13 cellular contexts compared by ENCODE assay signal in genomic region chrX:69126642-69127041, GRCh38.
"Had no signal": no experiment of that assay in that cellular context is flagged by ENCODE, and none has a peak within 500 bp of the region (broad histone marks: within the 10 kb centered on the region; RNA-seq: fewer than 3 reads in every experiment).

No MANE protein-coding gene starts in this region.

- H3K4me3 Mint-ChIP-seq: naive thymus-derived CD4-positive, alpha-beta T cell; neural progenitor cell; stimulated activated naive B cell treated with anti-CD40 and anti-IgM and Interleukin-4, amounts not matched to agents 10 μg/mL and 1 μg/mL and 100 μg/mL, for 72 hours had no signal

- H3K27ac ChIP-seq: brain microvascular endothelial cell, neural progenitor cell, pancreas, sigmoid colon, thyroid gland, VCaP had no signal

- H3K27me3 ChIP-seq: brain microvascular endothelial cell, pancreas, sigmoid colon, thyroid gland had no signal

- H3K36me3 Mint-ChIP-seq: naive thymus-derived CD4-positive, alpha-beta T cell; neural progenitor cell; stimulated activated naive B cell treated with anti-CD40 and anti-IgM and Interleukin-4, amounts not matched to agents 10 μg/mL and 1 μg/mL and 100 μg/mL, for 72 hours had no signal

- H3K9ac ChIP-seq: neural progenitor cell had no signal

- ATAC-seq: naive thymus-derived CD4-positive, alpha-beta T cell; pancreas; stimulated activated naive B cell treated with anti-CD40 and anti-IgM and Interleukin-4, amounts not matched to agents 10 μg/mL and 1 μg/mL and 100 μg/mL, for 72 hours had no signal

- H3K4me1 Mint-ChIP-seq: stimulated activated naive B cell treated with anti-CD40 and anti-IgM and Interleukin-4, amounts not matched to agents 10 μg/mL and 1 μg/mL and 100 μg/mL, for 72 hours had no signal

- H3K4me3 ChIP-seq: coronary artery, neural progenitor cell, pancreas, sigmoid colon, thyroid gland had no signal

- H3K4me1 ChIP-seq: pancreas had no signal

- DNase-seq: activated CD4-positive, CD25-positive, alpha-beta regulatory T cell treated with anti-CD3 and anti-CD28 coated beads, Interleukin-2, amount 50 U/mL, for 72 hours; activated naive CD4-positive, alpha-beta T cell treated with Interleukin-2 at 50 U/mL for 16 hours; brain microvascular endothelial cell; naive thymus-derived CD4-positive, alpha-beta T cell; sigmoid colon; stimulated activated naive B cell treated with anti-CD40 and anti-IgM and Interleukin-4, amounts not matched to agents 10 μg/mL and 1 μg/mL and 100 μg/mL, for 72 hours; SW 1271; T-helper 2 cell had no signal

- H3K9me3 ChIP-seq: pancreas, sigmoid colon, thyroid gland had no signal

- H3K27ac Mint-ChIP-seq: naive thymus-derived CD4-positive, alpha-beta T cell; neural progenitor cell; stimulated activated naive B cell treated with anti-CD40 and anti-IgM and Interleukin-4, amounts not matched to agents 10 μg/mL and 1 μg/mL and 100 μg/mL, for 72 hours had no signal

- H3K9me3 Mint-ChIP-seq: naive thymus-derived CD4-positive, alpha-beta T cell; stimulated activated naive B cell treated with anti-CD40 and anti-IgM and Interleukin-4, amounts not matched to agents 10 μg/mL and 1 μg/mL and 100 μg/mL, for 72 hours had no signal

- H3K4me2 ChIP-seq: neural progenitor cell had no signal

- H2AFZ ChIP-seq: neural progenitor cell had no signal

- H3K36me3 ChIP-seq: brain microvascular endothelial cell, neural progenitor cell, pancreas, sigmoid colon, thyroid gland had no signal
